6 cellular contexts compared by ENCODE assay signal in genomic region chr12:17975763-17976162, GRCh38.
"Had no signal": no experiment of that assay in that cellular context is flagged by ENCODE, and none has a peak within 500 bp of the region (broad histone marks: within the 10 kb centered on the region; RNA-seq: fewer than 3 reads in every experiment).

No MANE protein-coding gene starts in this region.

- H3K27ac ChIP-seq: HL-60 had no signal

- DNase-seq: IMR-90, KBM-7, KG1 had no signal

- H3K4me3 ChIP-seq: K562 had no signal

- ATAC-seq: HepG2, K562 had no signal
